11 cellular contexts compared by ENCODE assay signal in the genomic region with DNA sequence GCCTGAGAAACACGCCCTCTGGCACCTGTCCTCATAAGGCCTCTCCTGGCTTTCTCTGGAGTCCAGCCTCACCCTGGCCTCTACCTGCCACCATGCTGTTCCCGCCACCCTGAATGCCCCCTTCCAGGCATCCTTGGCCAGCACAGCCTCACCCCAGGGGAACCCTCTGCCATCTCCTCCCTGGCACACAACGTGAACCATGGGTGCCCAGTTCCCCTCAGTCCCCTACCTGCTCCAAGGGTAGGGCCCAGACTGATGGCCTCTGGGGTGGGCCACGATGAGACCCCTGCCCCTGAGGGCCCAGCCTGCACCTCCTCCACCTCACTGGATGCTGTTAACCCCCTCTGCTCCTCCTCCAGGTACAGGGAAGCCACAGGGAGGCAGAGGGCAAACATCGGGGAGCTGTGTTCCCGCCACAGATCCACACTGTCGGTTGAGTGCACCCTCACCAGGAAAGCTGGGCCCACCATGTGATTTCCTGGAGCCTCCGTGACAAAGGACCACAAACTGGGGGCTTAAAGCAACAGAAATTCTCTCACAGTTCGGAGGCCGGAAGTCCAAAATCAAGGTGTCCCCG.
DNase-seq lines count a peak whose midpoint lies in the region; FAIRE-seq and TF ChIP-seq lines count a peak whose summit lies in the region.
"Had no signal": no experiment of that assay in that cellular context is flagged by ENCODE, and none has a peak within 500 bp of the region (broad histone marks: within the 10 kb centered on the region; RNA-seq: fewer than 3 reads in every experiment).

No MANE protein-coding gene starts in this region.

- H4K8ac ChIP-seq in H1 (ENCODE audit: extremely low read depth, insufficient read depth, low read length) = no peak overlapping the region; the same call in 1 of the 2 replicates

- TF ChIP-seq CTCF in Peyer's patch (IDR thresholded peaks at IDR 0.05) = no peak
- TF ChIP-seq CTCF in H1 (IDR thresholded peaks at IDR 0.05; ENCODE audit: control extremely low read depth in 1 of 3, insufficient read depth in 1 of 3, low read depth in 1 of 3, low read length in 3 of 3) = no peak

- peak overlapping the region; percentile 50; the same call in 1 of the 2 replicates for H2BK12ac ChIP-seq in H1 (ENCODE audit: low read depth, low read length)

- TF ChIP-seq EP300 in H1 (IDR thresholded peaks at IDR 0.05; ENCODE audit: borderline replicate concordance in 1 of 2, low read depth in 2 of 2, low read length in 2 of 2) = no peak

- H3K79me2 ChIP-seq in H1 (ENCODE audit: control insufficient read depth in 1 of 2, insufficient read depth in 2 of 2, low read length in 2 of 2) = no peaks in the 10 kb centered on the region

- no peak overlapping the region for H3K4me2 ChIP-seq in H1 (ENCODE audit: insufficient read depth in 1 of 2, low read depth in 2 of 2, low read length in 2 of 2)

- no peak overlapping the region for H2BK120ac ChIP-seq in H1 (replicated peaks; ENCODE audit: low read depth, low read length)

- no peak overlapping the region for H4K5ac ChIP-seq in H1 (ENCODE audit: insufficient read length, low read depth, low read length)

- peak overlapping the region in 2 of 4 donors; percentile 57 to 66 for H3K4me3 ChIP-seq in Peyer's patch
- no peak overlapping the region for H3K4me3 ChIP-seq in H1 (ENCODE audit: extremely low read depth in 1 of 4, insufficient read depth in 2 of 4, low read depth in 3 of 4, low read length in 4 of 4)
- H3K4me3 ChIP-seq in rectal smooth muscle tissue (ENCODE audit: low read length) = peak overlapping the region; percentile 32

- H3K23ac ChIP-seq in H1 (ENCODE audit: insufficient read length) = no peak overlapping the region

- peak overlapping the region; percentile 74 for H3K4ac ChIP-seq in H1 (replicated peaks; ENCODE audit: insufficient read length, low read depth, low read length)

- 85% methylated on average over 10 of the region's 11 CpGs; no CpG with 5 or more reads in 1 of the 2 experiments for WGBS in H1 (ENCODE audit: extremely low coverage in 1 of 2, insufficient coverage in 1 of 2, insufficient read length in 1 of 2, insufficient replicate concordance in 2 of 2, low coverage in 1 of 2, low lambda C conversion rate in 2 of 2, missing lambda C conversion rate in 1 of 2), 2 experiments

- POLR2A ChIA-PET in H1 (lab: Charles Lee; ENCODE audit: partially characterized antibody) = interaction anchor here (1.3 kb wide), 1 partner anchor 12 kb away, joined by 4 read pairs; no protein-coding TSS in a partner anchor

- peaks cover 0 to 17% (median 7%) of the 10 kb centered on the region in 4 donors for H3K4me1 ChIP-seq in Peyer's patch
- H3K4me1 ChIP-seq in H1 (replicated peaks in 1 of 4; ENCODE audit: control insufficient read depth in 3 of 4, insufficient read depth in 4 of 4, low read length in 3 of 4) = peaks cover 0 to 7% (median 4%) of the 10 kb centered on the region in 4 experiments; a peak in 5 of 7 replicates
- no peaks in the 10 kb centered on the region for H3K4me1 ChIP-seq in rectal smooth muscle tissue (ENCODE audit: control insufficient read depth, insufficient read depth, low read length)

- peak overlapping the region; percentile 19; the same call in 1 of the 2 replicates for H3K18ac ChIP-seq in H1 (ENCODE audit: extremely low read depth, low read length)

- no peak overlapping the region for H2BK5ac ChIP-seq in H1 (ENCODE audit: low read depth, low read length)

- CTCF ChIA-PET in H1 (lab: Charles Lee; ENCODE audit: partially characterized antibody) = interaction anchor here (1.1 to 1.5 kb wide), 3 partner anchors 9 to 641 kb away, joined by 3 to 5 read pairs (median 3); no protein-coding TSS in a partner anchor

- H3K27me3 ChIP-seq in Peyer's patch (no peaks in the 10 kb centered on the region), H1 (replicated peaks in 1 of 4; ENCODE audit: control insufficient read depth in 3 of 4, extremely low read depth in 1 of 4, insufficient read depth in 3 of 4, low read length in 3 of 4) (no peaks in the 10 kb centered on the region), rectal smooth muscle tissue (ENCODE audit: control insufficient read depth, insufficient read depth, low read length) (no peaks in the 10 kb centered on the region)

- H2AK5ac ChIP-seq in H1 (ENCODE audit: low read depth, low read length) = no peak overlapping the region; the same call in 1 of the 2 replicates

- H2AFZ ChIP-seq in H1 (ENCODE audit: low read length) = no peak overlapping the region

- no peak overlapping the region for H3K9ac ChIP-seq in H1 (replicated peaks in 1 of 4; ENCODE audit: extremely low read depth in 1 of 4, low read depth in 3 of 4, low read length in 3 of 4)
- no peak overlapping the region for H3K9ac ChIP-seq in rectal smooth muscle tissue (ENCODE audit: low read length)

- H3K36me3 ChIP-seq in Peyer's patch (no peaks in the 10 kb centered on the region), H1 (ENCODE audit: control insufficient read depth in 2 of 4, insufficient read depth in 4 of 4, low read length in 3 of 4) (no peaks in the 10 kb centered on the region), rectal smooth muscle tissue (ENCODE audit: control insufficient read depth, insufficient read depth, low read length) (no peaks in the 10 kb centered on the region)

- TF ChIP-seq RAD21 in H1 (IDR thresholded peaks at IDR 0.05 in 1 of 2, conservative IDR thresholded peaks at IDR 0.05 in 1 of 2; ENCODE audit: low read depth in 2 of 2, low read length in 2 of 2) = no peak

- no peaks in the 10 kb centered on the region for H4K20me1 ChIP-seq in H1 (replicated peaks in 1 of 2; ENCODE audit: control insufficient read depth in 1 of 2, insufficient read depth in 2 of 2, low read length in 2 of 2)

- no peaks in the 10 kb centered on the region for H3K79me1 ChIP-seq in H1 (ENCODE audit: low read depth, low read length)

- H2BK15ac ChIP-seq in H1 (ENCODE audit: low read length) = no peak overlapping the region

- no peaks in the 10 kb centered on the region for H3K9me3 ChIP-seq in Peyer's patch
- H3K9me3 ChIP-seq in H1 (ENCODE audit: insufficient read depth in 2 of 2, low read depth in 1 of 2, low read length in 1 of 2) = no peaks in the 10 kb centered on the region

- no peaks in the 10 kb centered on the region for H3K23me2 ChIP-seq in H1 (ENCODE audit: low read depth, low read length)

- no peak overlapping the region for H3K56ac ChIP-seq in H1 (replicated peaks; ENCODE audit: insufficient read length, low read depth, low read length)

- no peak for FAIRE-seq in H1 (lab: Jason Lieb, UNC)

- no peak overlapping the region for H4K91ac ChIP-seq in H1 (replicated peaks; ENCODE audit: insufficient read length, low read length)

- DNase-seq in GDM1 (lab: John Stamatoyannopoulos, UW) = peak; percentile 43
- peak in 1 of 3 donors; percentile 37 for DNase-seq in Peyer's patch
- no peak for DNase-seq in H1 (ENCODE audit: low read depth in 1 of 2, low spot score in 2 of 2)
- no peak for DNase-seq in activated gamma-delta T cell (lab: John Stamatoyannopoulos, UW)
- no peak for DNase-seq in stimulated activated CD4-positive, alpha-beta T cell treated with anti-CD3 and anti-CD28 coated beads, Interleukin-2, amount 100 ng/mL, for 48 hours
- DNase-seq in NCI-H2196 (lab: John Stamatoyannopoulos, UW; ENCODE audit: unreplicated experiment) = no peak
- DNase-seq in stimulated activated CD4-positive, alpha-beta T cell treated with anti-CD3 and anti-CD28 coated beads, Interleukin-15, amount 100 ng/mL, for 24 hours = no peak
- DNase-seq: DMS79 treated with DMSO at 0.1 percent for 48 hours, retina had no signal

- no peak overlapping the region for H3K14ac ChIP-seq in H1 (ENCODE audit: insufficient read length)

- H2BK20ac ChIP-seq in H1 (ENCODE audit: low read length) = no peak overlapping the region

- TF ChIP-seq POLR2A in Peyer's patch (IDR thresholded peaks at IDR 0.05) (no peak), H1 (IDR thresholded peaks at IDR 0.05; ENCODE audit: control extremely low read depth in 1 of 2, low read depth in 2 of 2, low read length in 2 of 2) (no peak)

- H3K27ac ChIP-seq in Peyer's patch = peak overlapping the region in 3 of 4 donors; percentile 54 to 64 (median 64)
- H3K27ac ChIP-seq in H1 (ENCODE audit: low read depth, low read length) = no peak overlapping the region
- no peak overlapping the region for H3K27ac ChIP-seq in rectal smooth muscle tissue (ENCODE audit: low read depth, low read length)
- H3K27ac ChIP-seq: RWPE1 had no signal

TF ChIP-seq in H1, 55 proteins besides CTCF, POLR2A, EP300 and RAD21:
- no peak for TF ChIP-seq BRCA1 (IDR thresholded peaks at IDR 0.05; ENCODE audit: low read depth, low read length)
- TF ChIP-seq, protein P1, sequence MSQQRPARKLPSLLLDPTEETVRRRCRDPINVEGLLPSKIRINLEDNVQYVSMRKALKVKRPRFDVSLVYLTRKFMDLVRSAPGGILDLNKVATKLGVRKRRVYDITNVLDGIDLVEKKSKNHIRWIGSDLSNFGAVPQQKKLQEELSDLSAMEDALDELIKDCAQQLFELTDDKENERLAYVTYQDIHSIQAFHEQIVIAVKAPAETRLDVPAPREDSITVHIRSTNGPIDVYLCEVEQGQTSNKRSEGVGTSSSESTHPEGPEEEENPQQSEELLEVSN (IDR thresholded peaks at IDR 0.05) = no peak
- no peak for TF ChIP-seq CTBP2 (IDR thresholded peaks at IDR 0.05; ENCODE audit: borderline replicate concordance, insufficient read depth, insufficient read length, low read length)
- no peak for TF ChIP-seq CBX5 (IDR thresholded peaks at IDR 0.05; ENCODE audit: low read depth, low read length)
- no peak for TF ChIP-seq EGR1 (IDR thresholded peaks at IDR 0.05; ENCODE audit: borderline replicate concordance, low read depth, low read length)
- no peak for TF ChIP-seq SIRT6 (IDR thresholded peaks at IDR 0.05; ENCODE audit: low read length)
- no peak for TF ChIP-seq SP2 (IDR thresholded peaks at IDR 0.05; ENCODE audit: low read length)
- no peak for TF ChIP-seq SP4 (IDR thresholded peaks at IDR 0.05; ENCODE audit: low read length)
- TF ChIP-seq POLR2AphosphoS5 (IDR thresholded peaks at IDR 0.05; ENCODE audit: low read depth, low read length) = no peak
- no peak for TF ChIP-seq YY1 (IDR thresholded peaks at IDR 0.05; ENCODE audit: low read depth, low read length)
- TF ChIP-seq RXRA (IDR thresholded peaks at IDR 0.05; ENCODE audit: insufficient read depth, low read depth, low read length) = no peak
- no peak for TF ChIP-seq JUND (IDR thresholded peaks at IDR 0.05; ENCODE audit: low read length)
- no peak for TF ChIP-seq CHD1 (IDR thresholded peaks at IDR 0.05; ENCODE audit: low read depth, low read length)
- TF ChIP-seq TBP (IDR thresholded peaks at IDR 0.05; ENCODE audit: low read depth, low read length) = no peak
- TF ChIP-seq SRF (IDR thresholded peaks at IDR 0.05; ENCODE audit: low read depth, low read length) = no peak

Comparison
In these comparisons a context has a peak if more than half of its experiments do, and no peak if none do; other contexts are left out.
1. H3K27ac ChIP-seq: peak in Peyer's patch (3 of 4); none in H1 (single experiment) and rectal smooth muscle tissue (single experiment).